Comparison of ENCODE assay signal across 8 cellular contexts in the genomic region with DNA sequence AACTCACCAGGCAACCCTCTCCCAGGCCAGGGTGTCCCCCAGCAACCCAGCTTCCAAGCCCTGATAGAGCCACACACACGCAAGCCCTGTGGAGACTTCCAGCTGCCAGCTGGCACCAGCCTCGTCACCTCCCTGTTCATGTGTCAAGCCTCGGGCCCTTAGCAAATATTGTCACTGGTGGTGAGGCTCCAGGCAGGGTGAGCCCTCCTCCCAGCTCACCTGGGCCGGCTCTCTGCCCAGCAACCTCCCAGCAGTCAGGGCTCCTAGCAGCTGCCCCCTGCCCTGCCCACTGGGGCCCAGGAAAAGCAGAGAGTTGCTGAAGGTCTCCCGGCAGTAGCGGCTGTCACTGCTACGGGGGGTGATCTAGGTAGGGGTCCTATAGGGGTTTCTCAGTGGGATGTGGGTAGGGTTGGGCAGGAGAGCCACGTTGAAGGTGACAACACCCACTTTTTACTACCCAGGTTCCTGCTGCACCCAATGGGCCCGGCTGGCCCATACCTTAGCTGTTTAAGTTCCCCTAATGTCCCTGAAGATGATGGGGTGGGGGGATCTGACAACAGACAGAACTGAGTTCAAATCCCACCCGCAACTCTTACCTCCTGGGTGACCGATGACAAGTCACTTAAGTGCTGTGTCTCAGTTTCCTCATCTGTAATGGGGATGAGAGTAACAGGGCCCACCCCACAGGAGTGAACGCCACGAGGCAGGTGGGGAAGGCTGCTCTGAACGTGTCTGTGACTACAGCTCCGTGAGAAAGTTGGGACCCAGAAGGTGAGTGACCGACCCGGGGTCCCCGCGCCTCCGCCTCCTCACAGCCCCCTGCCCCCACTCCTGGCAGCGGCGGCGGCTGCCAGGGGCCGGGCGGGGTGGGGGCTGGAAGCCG. TPM values are rescaled to one million over a fixed set of nuclear protein-coding genes. Genes with fewer than 3 reads are reported as not detected.
DNase-seq lines count a peak whose midpoint lies in the region; ATAC-seq and TF ChIP-seq lines count a peak whose summit lies in the region.

No MANE protein-coding gene starts in this region.

- H3K9me3 Mint-ChIP-seq in endodermal cell, result no peaks in the 10 kb centered on the region
- no peaks in the 10 kb centered on the region for H3K9me3 Mint-ChIP-seq in natural killer cell treated with Interleukin-12 subunit alpha and Interleukin-12 subunit beta and Interleukin-15 and Interleukin-18, amount 100 ng/mL, for 72 hours

- no peak overlapping the region for H3K9ac ChIP-seq in endodermal cell (ENCODE audit: extremely low read depth, low read length, poor library complexity, severe bottlenecking)

- no peak for TF ChIP-seq CTCF in endodermal cell (conservative IDR thresholded peaks at IDR 0.05)

- H3K27ac Mint-ChIP-seq in endodermal cell, result peak overlapping the region; percentile 35
- H3K27ac Mint-ChIP-seq in natural killer cell treated with Interleukin-12 subunit alpha and Interleukin-12 subunit beta and Interleukin-15 and Interleukin-18, amount 100 ng/mL, for 72 hours, result no peak overlapping the region

- DNase-seq in DMS153 (lab: John Stamatoyannopoulos, UW) (peak; percentile 70), NCI-H2196 (lab: John Stamatoyannopoulos, UW; ENCODE audit: unreplicated experiment) (peak; percentile 74), endodermal cell (no peak), AML-193 (lab: John Stamatoyannopoulos, UW) (no peak), HEK293T (ENCODE audit: extremely low spot score) (no peak)
- DNase-seq in natural killer cell treated with Interleukin-12 subunit alpha and Interleukin-12 subunit beta and Interleukin-15 and Interleukin-18, amount 100 ng/mL, for 72 hours (ENCODE audit: low spot score), result no peak
- no peak for DNase-seq in activated CD4-positive, alpha-beta T cell treated with anti-CD3 and anti-CD28 coated beads, Interleukin-2, amount 50 U/mL, for 1 hour

- H3K27me3 ChIP-seq in endodermal cell (ENCODE audit: control insufficient read depth, insufficient read depth, low read length, poor library complexity, severe bottlenecking), result peaks cover 11% of the 10 kb centered on the region

- no peaks in the 10 kb centered on the region for H3K9me3 ChIP-seq in endodermal cell (ENCODE audit: control insufficient read depth, low read length)

- no peaks in the 10 kb centered on the region for H3K36me3 Mint-ChIP-seq in endodermal cell (ENCODE audit: low read depth)
- H3K36me3 Mint-ChIP-seq in natural killer cell treated with Interleukin-12 subunit alpha and Interleukin-12 subunit beta and Interleukin-15 and Interleukin-18, amount 100 ng/mL, for 72 hours, result no peaks in the 10 kb centered on the region

- POLR2A ChIA-PET in HEK293T (lab: Yijun Ruan, JAX), result interaction anchor here (1.1 kb wide), 1 partner anchor 189 kb away, joined by 3 read pairs; the partner anchor contains the start of gene EPS15

- peak overlapping the region; percentile 53 for H3K4me3 Mint-ChIP-seq in endodermal cell
- peak overlapping the region; percentile 30 for H3K4me3 Mint-ChIP-seq in natural killer cell treated with Interleukin-12 subunit alpha and Interleukin-12 subunit beta and Interleukin-15 and Interleukin-18, amount 100 ng/mL, for 72 hours

- no peak overlapping the region for H3K27ac ChIP-seq in endodermal cell (ENCODE audit: low read depth, low read length)

- ATAC-seq in natural killer cell treated with Interleukin-12 subunit alpha and Interleukin-12 subunit beta and Interleukin-15 and Interleukin-18, amount 100 ng/mL, for 72 hours, result no peak
- ATAC-seq in HG02623 (IDR thresholded peaks at IDR 0.05; ENCODE audit: unreplicated experiment), result no peak

- H3K27me3 Mint-ChIP-seq in endodermal cell (ENCODE audit: insufficient read depth), result peaks cover 5% of the 10 kb centered on the region
- H3K27me3 Mint-ChIP-seq in natural killer cell treated with Interleukin-12 subunit alpha and Interleukin-12 subunit beta and Interleukin-15 and Interleukin-18, amount 100 ng/mL, for 72 hours, result peaks cover 23% of the 10 kb centered on the region in 2 donors

- whole genome bisulfite sequencing in endodermal cell (ENCODE audit: insufficient coverage in 1 of 2, insufficient read length in 1 of 2), 2 experiments, result 50 to 80% methylated on average over 5 to 25 of the region's 26 CpGs

- H3K4me3 ChIP-seq in endodermal cell (ENCODE audit: low read length), result no peak overlapping the region

- CTCF ChIA-PET in HEK293T (lab: Yijun Ruan, JAX), result interaction anchor here (0.5 kb wide), 1 partner anchor 133 kb away, joined by 3 read pairs; no protein-coding TSS in a partner anchor

- peaks cover 11% of the 10 kb centered on the region for H3K4me1 ChIP-seq in endodermal cell (ENCODE audit: control insufficient read depth, insufficient read depth, low read length)

- H3K36me3 ChIP-seq in endodermal cell (ENCODE audit: control insufficient read depth, insufficient read depth, low read length), result no peaks in the 10 kb centered on the region

- peaks cover 25% of the 10 kb centered on the region for H3K4me1 Mint-ChIP-seq in endodermal cell
- peaks cover 7% of the 10 kb centered on the region in 2 donors for H3K4me1 Mint-ChIP-seq in natural killer cell treated with Interleukin-12 subunit alpha and Interleukin-12 subunit beta and Interleukin-15 and Interleukin-18, amount 100 ng/mL, for 72 hours (ENCODE audit: low read depth in 2 of 2)

TF ChIP-seq in HEK293T, 16 proteins besides CTCF, POLR2A, EP300 and RAD21:
- TF ChIP-seq CTBP1 (IDR thresholded peaks at IDR 0.05; ENCODE audit: borderline replicate concordance) (no peak), L3MBTL2 (conservative IDR thresholded peaks at IDR 0.05) (no peak), FOXA1 (IDR thresholded peaks at IDR 0.05) (no peak), ELF4 (IDR thresholded peaks at IDR 0.05) (no peak), BHLHE40 (IDR thresholded peaks at IDR 0.05; ENCODE audit: borderline replicate concordance) (no peak), NFRKB (IDR thresholded peaks at IDR 0.05) (no peak), FOXM1 (IDR thresholded peaks at IDR 0.05; ENCODE audit: borderline replicate concordance) (no peak), FOXK2 (IDR thresholded peaks at IDR 0.05) (no peak), HDGF (IDR thresholded peaks at IDR 0.05; ENCODE audit: borderline replicate concordance) (no peak), SP1 (IDR thresholded peaks at IDR 0.05) (no peak), ZNF384 (IDR thresholded peaks at IDR 0.05) (no peak), TARDBP (IDR thresholded peaks at IDR 0.05) (no peak), ARNT (IDR thresholded peaks at IDR 0.05) (no peak), LEF1 (IDR thresholded peaks at IDR 0.05; ENCODE audit: borderline replicate concordance) (no peak)
- TF ChIP-seq, protein P1, sequence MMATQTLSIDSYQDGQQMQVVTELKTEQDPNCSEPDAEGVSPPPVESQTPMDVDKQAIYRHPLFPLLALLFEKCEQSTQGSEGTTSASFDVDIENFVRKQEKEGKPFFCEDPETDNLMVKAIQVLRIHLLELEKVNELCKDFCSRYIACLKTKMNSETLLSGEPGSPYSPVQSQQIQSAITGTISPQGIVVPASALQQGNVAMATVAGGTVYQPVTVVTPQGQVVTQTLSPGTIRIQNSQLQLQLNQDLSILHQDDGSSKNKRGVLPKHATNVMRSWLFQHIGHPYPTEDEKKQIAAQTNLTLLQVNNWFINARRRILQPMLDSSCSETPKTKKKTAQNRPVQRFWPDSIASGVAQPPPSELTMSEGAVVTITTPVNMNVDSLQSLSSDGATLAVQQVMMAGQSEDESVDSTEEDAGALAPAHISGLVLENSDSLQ (IDR thresholded peaks at IDR 0.05), result no peak
TF ChIP-seq in HEK293T: peak in this region for 0.

RNA-seq across cellular contexts. Expression of gene TTC39A, which starts 0.7 kb away (rescaled TPM):
- total RNA-seq in endodermal cell, result 10 to 100 TPM; 12.8 to 20.7 TPM
- polyA plus RNA-seq in endodermal cell (2013, experiment 1 of 2), result 2.1 TPM
- polyA plus RNA-seq in endodermal cell (2013, experiment 2 of 2), result 4.3 TPM
- total RNA-seq in natural killer cell treated with Interleukin-12 subunit alpha and Interleukin-12 subunit beta and Interleukin-15 and Interleukin-18, amount 100 ng/mL, for 72 hours, result under 1 TPM in 1 of 2 donors, not detected in 1; 0.78 TPM

Comparison
In these comparisons a context has a peak if more than half of its experiments do, and no peak if none do; other contexts are left out.
1. DNase-seq: peak in DMS153 (single experiment) and NCI-H2196 (single experiment); none in endodermal cell (single experiment), natural killer cell treated with Interleukin-12 subunit alpha and Interleukin-12 subunit beta and Interleukin-15 and Interleukin-18, amount 100 ng/mL, for 72 hours (single experiment), activated CD4-positive, alpha-beta T cell treated with anti-CD3 and anti-CD28 coated beads, Interleukin-2, amount 50 U/mL, for 1 hour (single experiment), AML-193 (0 of 2) and HEK293T (single experiment).
2. RNA of gene TTC39A, which starts 0.7 kb away (total RNA-seq): 12.8 to 20.7 TPM in endodermal cell; 0.78 TPM in natural killer cell treated with Interleukin-12 subunit alpha and Interleukin-12 subunit beta and Interleukin-15 and Interleukin-18, amount 100 ng/mL, for 72 hours; every median in the first group is over 4 times any median in the second.